In the genomic region with DNA sequence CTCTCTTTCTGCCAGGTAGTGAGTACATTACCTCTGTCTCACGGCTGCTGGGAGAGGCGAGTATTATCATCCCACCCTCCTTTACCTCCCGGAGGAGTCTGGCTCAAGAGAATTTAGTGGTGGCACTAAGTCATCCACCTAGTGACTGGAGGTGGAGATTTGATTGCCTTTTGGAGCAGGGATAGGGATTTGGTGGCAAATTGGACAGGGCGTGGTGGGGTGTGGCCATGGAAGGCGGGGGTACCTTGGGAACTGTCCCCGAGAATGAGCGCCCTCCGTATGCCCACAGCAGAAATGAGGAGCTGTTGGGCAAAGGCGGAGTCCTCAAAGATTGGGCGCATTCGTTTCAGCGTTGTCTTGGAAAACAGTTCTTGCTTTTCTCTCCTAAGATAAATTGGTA, we compare ENCODE assay signal across 8 cellular contexts. TPM values are rescaled to one million over a fixed set of nuclear protein-coding genes. Genes with fewer than 3 reads are reported as not detected.
DNase-seq lines count a peak whose midpoint lies in the region; ATAC-seq and TF ChIP-seq lines count a peak whose summit lies in the region.

No MANE protein-coding gene starts in this region.

- peak overlapping the region; percentile 88 to 96 (median 92) for H3K27ac ChIP-seq in transverse colon

- in situ Hi-C loops in astrocyte of the cerebellum (cut with HindIII; ENCODE audit: low sequenced_read_pairs), result no loop called here
- in situ Hi-C loops in transverse colon (cut with MboI; ENCODE audit: low pct_ligation_motif_present in 1 of 4, low pct_unique_long_range_greater_than_20kb in 1 of 4, low sequenced_read_pairs in 3 of 4), result loop anchor here in 2 of 4 donors (10.0 to 25.0 kb wide), 2 partner anchors 66 to 194 kb away; partner anchors contain the start of genes BRWD1 (in 1 of the 2) and PSMG1 (in 1 of the 2)

- ATAC-seq in HG03342 (IDR thresholded peaks at IDR 0.05; ENCODE audit: unreplicated experiment), result peak; percentile 2
- no peak for ATAC-seq in omental fat pad (ENCODE audit: low FRiP score)
- no peak for ATAC-seq in HG02759 (IDR thresholded peaks at IDR 0.05; ENCODE audit: unreplicated experiment)

- 17 to 20% methylated on average over 12 of the region's 12 CpGs for WGBS in lower leg skin, 2 donors
- 24 to 37% methylated on average over 5 to 12 of the region's 12 CpGs for WGBS in transverse colon (ENCODE audit: low coverage in 1 of 2), 2 donors

- no peak for TF ChIP-seq EP300 in transverse colon (IDR thresholded peaks at IDR 0.05; ENCODE audit: low read depth)

- peak overlapping the region; percentile 97 for H3K4me3 ChIP-seq in AG09309 (ENCODE audit: control insufficient read depth, low read depth, low read length)
- H3K4me3 ChIP-seq in astrocyte of the cerebellum (ENCODE audit: low read depth, low read length), result peak overlapping the region; percentile 90
- H3K4me3 ChIP-seq in lower leg skin (ENCODE audit: low read depth, poor library complexity, severe bottlenecking), result peak overlapping the region; percentile 71
- H3K4me3 ChIP-seq in transverse colon, result peak overlapping the region; percentile 64 to 95 (median 72)

- no peaks in the 10 kb centered on the region for H3K9me3 ChIP-seq in transverse colon

- no peak for TF ChIP-seq CTCF in AG09309 (IDR thresholded peaks at IDR 0.05; ENCODE audit: control insufficient read depth, insufficient read depth, low read depth, low read length, missing control alignments)
- no peak for TF ChIP-seq CTCF in astrocyte of the cerebellum (IDR thresholded peaks at IDR 0.05; ENCODE audit: low read depth, low read length, missing control alignments)
- no peak for TF ChIP-seq CTCF in lower leg skin (IDR thresholded peaks at IDR 0.05)
- TF ChIP-seq CTCF in transverse colon (IDR thresholded peaks at IDR 0.05), result no peak
- TF ChIP-seq CTCF in omental fat pad (IDR thresholded peaks at IDR 0.05), result no peak

- no peaks in the 10 kb centered on the region for H3K36me3 ChIP-seq in transverse colon

- TF ChIP-seq POLR2A in lower leg skin (IDR thresholded peaks at IDR 0.05) (no peak), transverse colon (IDR thresholded peaks at IDR 0.05) (no peak)

- peaks cover 0 to 23% (median 11%) of the 10 kb centered on the region in 4 donors for H3K4me1 ChIP-seq in transverse colon

- no peak for DNase-seq in AG09309 (ENCODE audit: low read depth)
- no peak for DNase-seq in astrocyte of the cerebellum (ENCODE audit: low read depth)
- DNase-seq in lower leg skin (ENCODE audit: low spot score in 2 of 2), result no peak
- DNase-seq in transverse colon, result no peak
- no peak for DNase-seq in omental fat pad (ENCODE audit: low spot score)
- no peak for DNase-seq in SKM-1 (lab: John Stamatoyannopoulos, UW; ENCODE audit: unreplicated experiment)

- intact Hi-C loops in lower leg skin (cut with DNase I; ENCODE audit: low total_unique reads) (no loop called here), transverse colon (cut with DNase I; ENCODE audit: low total_unique reads) (no loop called here)

- no peaks in the 10 kb centered on the region for H3K27me3 ChIP-seq in transverse colon

RNA-seq across cellular contexts. Expression of gene HMGN1, which starts 32.1 kb away (rescaled TPM):
- 100 to 1,000 TPM; 103 to 126 (median 111) TPM for total RNA-seq in lower leg skin
- total RNA-seq in transverse colon, result 100 to 1,000 TPM in 2 of 4 donors, 10 to 100 TPM in 2; 51.1 to 277 (median 99.7) TPM
- total RNA-seq in omental fat pad, result 10 to 100 TPM; 54.0 to 75.8 (median 60.3) TPM
